Comparison of ENCODE assay signal across 1 cellular context in genomic region chr1:27154991-27155781, GRCh38.
TF ChIP-seq lines count a peak whose summit lies in the region.

Gene SLC9A1 (minus strand): TSS chr1:27155125. CDS start chr1:27154334, 791 bp downstream.

TF ChIP-seq in K562, 482 proteins besides CTCF, POLR2A, EP300 and RAD21 (continued from another document and continues in another):
- TF ChIP-seq UBTF (IDR thresholded peaks at IDR 0.05; ENCODE audit: borderline replicate concordance in 1 of 2, low read depth in 2 of 2, low read length in 2 of 2), result peak; percentile 50 to 84; a peak in 1 of 4 replicates
- TF ChIP-seq E2F1 (CRISPR knock-in tag; IDR thresholded peaks at IDR 0.05), result peak; percentile 93
- no peak for TF ChIP-seq MTF1 (CRISPR knock-in tag; IDR thresholded peaks at IDR 0.05; ENCODE audit: borderline replicate concordance)
- peak; percentile 91 for TF ChIP-seq LCOR (CRISPR knock-in tag; IDR thresholded peaks at IDR 0.05)
- TF ChIP-seq ZEB2 (IDR thresholded peaks at IDR 0.05), result no peak; the same call in none of the 2 replicates
- no peak for TF ChIP-seq HBP1 (CRISPR knock-in tag; IDR thresholded peaks at IDR 0.05)
- TF ChIP-seq REST (CRISPR knock-in tag; IDR thresholded peaks at IDR 0.05; ENCODE audit: low read depth), result 0 out of 2 replicates have a peak, but pooled peaks have one; percentile 59
- no peak for TF ChIP-seq HNRNPH1 (optimal IDR thresholded peaks at IDR 0.05; ENCODE audit: low read depth, low read length)
- TF ChIP-seq NR1H2 (CRISPR knock-in tag; IDR thresholded peaks at IDR 0.05), result peak; percentile 93; the same call in 1 of the 2 replicates
- TF ChIP-seq FOXK2 (conservative IDR thresholded peaks at IDR 0.05 in 1 of 2, IDR thresholded peaks at IDR 0.05 in 1 of 2; ENCODE audit: low read depth in 2 of 2), result peak; percentile 67 to 75; a peak in 3 of 4 replicates
- peak; percentile 78 for TF ChIP-seq FOXM1 (IDR thresholded peaks at IDR 0.05; ENCODE audit: low read depth)
- TF ChIP-seq FOXM1 (CRISPR knock-in tag; IDR thresholded peaks at IDR 0.05; ENCODE audit: low read depth), result no peak
- TF ChIP-seq FUS (optimal IDR thresholded peaks at IDR 0.05; ENCODE audit: low read depth, low read length), result peak; percentile 90
- peak; percentile 14; the same call in 1 of the 2 replicates for TF ChIP-seq KHSRP (IDR thresholded peaks at IDR 0.05)
- 0 out of 2 replicates have a peak, but pooled peaks have one; percentile 43 for TF ChIP-seq PYGO2 (tag; IDR thresholded peaks at IDR 0.05)
- TF ChIP-seq E2F8 (IDR thresholded peaks at IDR 0.05; ENCODE audit: low read depth, partially characterized antibody), result peak; percentile 77
- TF ChIP-seq FOSL1 (tag; conservative IDR thresholded peaks at IDR 0.05), result peak; percentile 82
- TF ChIP-seq ZNF324 (CRISPR knock-in tag; IDR thresholded peaks at IDR 0.05), result no peak
- TF ChIP-seq SMARCC2 (IDR thresholded peaks at IDR 0.05; ENCODE audit: low read depth), result peak; percentile 67
- no peak; the same call in 1 of the 2 replicates for TF ChIP-seq THRAP3 (IDR thresholded peaks at IDR 0.05; ENCODE audit: borderline replicate concordance)
- peak; percentile 78 for TF ChIP-seq ATF4 (CRISPR knock-in tag; IDR thresholded peaks at IDR 0.05)
- TF ChIP-seq ZNF780A (CRISPR knock-in tag; IDR thresholded peaks at IDR 0.05), result peak; percentile 78; the same call in 1 of the 2 replicates
- peak; percentile 88 for TF ChIP-seq SMAD1 (IDR thresholded peaks at IDR 0.05; ENCODE audit: low read depth, low read length, partially characterized antibody)
- peak; percentile 30 for TF ChIP-seq TCF3 (CRISPR knock-in tag; IDR thresholded peaks at IDR 0.05)
- TF ChIP-seq NBN (IDR thresholded peaks at IDR 0.05; ENCODE audit: low read depth), result peak; percentile 99
- TF ChIP-seq CEBPG (CRISPR knock-in tag; IDR thresholded peaks at IDR 0.05), result peak; percentile 91
- peak; percentile 97 to 100 for TF ChIP-seq CEBPG (tag; conservative IDR thresholded peaks at IDR 0.05 in 1 of 2, IDR thresholded peaks at IDR 0.05 in 1 of 2)
- TF ChIP-seq YY1 (IDR thresholded peaks at IDR 0.05; ENCODE audit: borderline replicate concordance in 1 of 3, control insufficient read depth in 1 of 3, extremely low read depth in 1 of 3, insufficient read depth in 3 of 3, insufficient read length in 1 of 3, insufficient replicate concordance in 2 of 3, low read depth in 1 of 3, low read length in 2 of 3), result peak in 2 of 3 experiments; percentile 71 to 78
- TF ChIP-seq LARP7 (IDR thresholded peaks at IDR 0.05), result peak; percentile 95
- peak; percentile 85 for TF ChIP-seq ZNF431 (CRISPR knock-in tag; IDR thresholded peaks at IDR 0.05)
- peak; percentile 72 for TF ChIP-seq ZBTB33 (CRISPR knock-in tag; IDR thresholded peaks at IDR 0.05)
- no peak for TF ChIP-seq PBX2 (CRISPR knock-in tag; IDR thresholded peaks at IDR 0.05; ENCODE audit: low read depth)
- peak; percentile 55 for TF ChIP-seq PBX2 (tag; conservative IDR thresholded peaks at IDR 0.05; ENCODE audit: low read depth)
- peak; percentile 73; the same call in 1 of the 2 replicates for TF ChIP-seq FOXK1 (CRISPR knock-in tag; IDR thresholded peaks at IDR 0.05; ENCODE audit: borderline replicate concordance)
- peak; percentile 29; the same call in 1 of the 2 replicates for TF ChIP-seq NFE2 (IDR thresholded peaks at IDR 0.05; ENCODE audit: low read depth)
- TF ChIP-seq ZNF23 (CRISPR knock-in tag; IDR thresholded peaks at IDR 0.05), result no peak; the same call in 1 of the 2 replicates
- peak; percentile 81 for TF ChIP-seq GTF2B (IDR thresholded peaks at IDR 0.05; ENCODE audit: extremely low read depth, insufficient read length)
- peak; percentile 83 for TF ChIP-seq PKNOX1 (IDR thresholded peaks at IDR 0.05)
- TF ChIP-seq ZZZ3 (IDR thresholded peaks at IDR 0.05), result no peak
